Comparison of ENCODE assay signal across 19 cellular contexts in genomic region chr7:36642414-36642813, GRCh38.
A peak's percentile ranks its signal among the peaks of the same experiment; 100 is the strongest.
DNase-seq lines count a peak whose midpoint lies in the region; ATAC-seq and TF ChIP-seq lines count a peak whose summit lies in the region.
"Had no signal": no experiment of that assay in that cellular context is flagged by ENCODE, and none has a peak within 500 bp of the region (broad histone marks: within the 10 kb centered on the region; RNA-seq: fewer than 3 reads in every experiment).

No MANE protein-coding gene starts in this region.

- H3K27ac ChIP-seq in BLaER1 treated with 17β-estradiol and CSF1 and Interleukin-3, amounts not matched to agents 10 nM and 100 nM, result no peak overlapping the region
- no peak overlapping the region for H3K27ac ChIP-seq in CD8-positive, alpha-beta memory T cell (ENCODE audit: low read depth, low read length)
- H3K27ac ChIP-seq: A549, GM23248, SJSA1 had no signal

- no peak for DNase-seq in CD8-positive, alpha-beta memory T cell
- no peak for DNase-seq in effector memory CD8-positive, alpha-beta T cell
- DNase-seq in osteocyte (ENCODE audit: extremely low spot score, unreplicated experiment), result peak; percentile 32
- DNase-seq in SKM-1 (lab: John Stamatoyannopoulos, UW; ENCODE audit: unreplicated experiment), result no peak
- DNase-seq in NCI-H2171 treated with DMSO at 0.1 percent for 48 hours (lab: John Stamatoyannopoulos, UW), result no peak
- DNase-seq: GM23248, MG63, NCI-H1048, NCI-H1417 treated with DMSO at 0.1 percent for 48 hours, NCI-H187, NCI-H446 treated with DMSO at 0.1 percent for 48 hours, NCI-H526 treated with DMSO at 0.1 percent for 48 hours, OCI-M1 had no signal

- no peaks in the 10 kb centered on the region for H3K9me3 ChIP-seq in BLaER1 treated with 17β-estradiol and CSF1 and Interleukin-3, amounts not matched to agents 10 nM and 100 nM (replicated peaks in 1 of 11)
- no peaks in the 10 kb centered on the region for H3K9me3 ChIP-seq in CD8-positive, alpha-beta memory T cell (ENCODE audit: low read length)
- H3K9me3 ChIP-seq: A549, HAP-1, MG63, SJSA1 had no signal

- peak overlapping the region in 8 of 11 experiments; percentile 10 to 47 (median 30); a peak in 12 of 22 replicates for H3K4me2 ChIP-seq in BLaER1 treated with 17β-estradiol and CSF1 and Interleukin-3, amounts not matched to agents 10 nM and 100 nM
- H3K4me2 ChIP-seq: A549 had no signal

- no peaks in the 10 kb centered on the region for H3K27me3 ChIP-seq in BLaER1 treated with 17β-estradiol and CSF1 and Interleukin-3, amounts not matched to agents 10 nM and 100 nM
- H3K27me3 ChIP-seq in CD8-positive, alpha-beta memory T cell (ENCODE audit: insufficient read depth, low read length, poor library complexity, severe bottlenecking), result no peaks in the 10 kb centered on the region
- H3K27me3 ChIP-seq: MG63, SJSA1 had no signal

- peaks cover 14 to 62% (median 41%) of the 10 kb centered on the region in 10 experiments for H3K4me1 ChIP-seq in BLaER1 treated with 17β-estradiol and CSF1 and Interleukin-3, amounts not matched to agents 10 nM and 100 nM
- H3K4me1 ChIP-seq in CD8-positive, alpha-beta memory T cell (ENCODE audit: insufficient read depth, low read length), result peaks cover 54% of the 10 kb centered on the region
- H3K4me1 ChIP-seq: A549 had no signal

- H3K36me3 ChIP-seq in BLaER1 treated with 17β-estradiol and CSF1 and Interleukin-3, amounts not matched to agents 10 nM and 100 nM, result peaks cover 0 to 35% (median 0%) of the 10 kb centered on the region in 11 experiments; a peak in 4 of 22 replicates
- H3K36me3 ChIP-seq in CD8-positive, alpha-beta memory T cell (ENCODE audit: insufficient read depth, low read length), result no peaks in the 10 kb centered on the region
- H3K36me3 ChIP-seq: HAP-1, MG63, SJSA1 had no signal

- ATAC-seq in effector memory CD8-positive, alpha-beta T cell (replicated peaks), result no peak
- no peak for ATAC-seq in HG02588 (IDR thresholded peaks at IDR 0.05; ENCODE audit: unreplicated experiment)
- ATAC-seq: A549 had no signal

- H4K20me1 ChIP-seq in BLaER1 treated with 17β-estradiol and CSF1 and Interleukin-3, amounts not matched to agents 10 nM and 100 nM, result peaks cover 0 to 92% (median 0%) of the 10 kb centered on the region in 11 experiments; a peak in 2 of 22 replicates

- H3K9me3 Mint-ChIP-seq in CD8-positive, alpha-beta memory T cell, result no peaks in the 10 kb centered on the region
- no peaks in the 10 kb centered on the region for H3K9me3 Mint-ChIP-seq in effector memory CD8-positive, alpha-beta T cell
- H3K9me3 Mint-ChIP-seq in osteocyte (ENCODE audit: unreplicated experiment), result no peaks in the 10 kb centered on the region

- TF ChIP-seq CTCF in osteocyte (IDR thresholded peaks at IDR 0.05), result no peak

- no peaks in the 10 kb centered on the region for H3K27me3 Mint-ChIP-seq in CD8-positive, alpha-beta memory T cell
- no peaks in the 10 kb centered on the region for H3K27me3 Mint-ChIP-seq in effector memory CD8-positive, alpha-beta T cell
- H3K27me3 Mint-ChIP-seq in osteocyte (ENCODE audit: unreplicated experiment), result peaks cover 2% of the 10 kb centered on the region

- H3K27ac Mint-ChIP-seq in CD8-positive, alpha-beta memory T cell, result peak overlapping the region; percentile 17 to 93 (median 58)
- peak overlapping the region; percentile 91 to 94 for H3K27ac Mint-ChIP-seq in effector memory CD8-positive, alpha-beta T cell
- no peak overlapping the region for H3K27ac Mint-ChIP-seq in osteocyte (ENCODE audit: unreplicated experiment)
- H3K27ac Mint-ChIP-seq: B cell had no signal

- peaks cover 5 to 17% (median 14%) of the 10 kb centered on the region in 3 donors for H3K36me3 Mint-ChIP-seq in CD8-positive, alpha-beta memory T cell
- H3K36me3 Mint-ChIP-seq in effector memory CD8-positive, alpha-beta T cell (ENCODE audit: insufficient read depth), result peaks cover 8% of the 10 kb centered on the region
- no peaks in the 10 kb centered on the region for H3K36me3 Mint-ChIP-seq in osteocyte (ENCODE audit: unreplicated experiment)

- POLR2A ChIA-PET in CD8-positive, alpha-beta memory T cell (lab: Charles Lee), result no interaction called here

- no peak overlapping the region for H3K4me3 ChIP-seq in BLaER1 treated with 17β-estradiol and CSF1 and Interleukin-3, amounts not matched to agents 10 nM and 100 nM
- no peak overlapping the region for H3K4me3 ChIP-seq in CD8-positive, alpha-beta memory T cell (ENCODE audit: low read length)
- H3K4me3 ChIP-seq: A549, GM23248, HAP-1, MG63, SJSA1 had no signal

- H3K4me3 Mint-ChIP-seq in CD8-positive, alpha-beta memory T cell, result no peak overlapping the region
- H3K4me3 Mint-ChIP-seq in effector memory CD8-positive, alpha-beta T cell, result no peak overlapping the region
- H3K4me3 Mint-ChIP-seq in osteocyte (ENCODE audit: unreplicated experiment), result no peak overlapping the region
- H3K4me3 Mint-ChIP-seq: B cell had no signal

- CTCF ChIA-PET in CD8-positive, alpha-beta memory T cell (lab: Charles Lee), result interaction anchor here (1.0 to 1.7 kb wide), 2 partner anchors 29 to 155 kb away, joined by 3 to 5 read pairs; no protein-coding TSS in a partner anchor

- peaks cover 74 to 96% (median 94%) of the 10 kb centered on the region in 3 donors for H3K4me1 Mint-ChIP-seq in CD8-positive, alpha-beta memory T cell
- H3K4me1 Mint-ChIP-seq in effector memory CD8-positive, alpha-beta T cell (ENCODE audit: low read depth in 2 of 2), result peaks cover 48 to 96% of the 10 kb centered on the region in 2 donors
- peaks cover 8% of the 10 kb centered on the region for H3K4me1 Mint-ChIP-seq in osteocyte (ENCODE audit: unreplicated experiment)

- no peak overlapping the region for H3K9ac ChIP-seq in BLaER1 treated with 17β-estradiol and CSF1 and Interleukin-3, amounts not matched to agents 10 nM and 100 nM
- H3K9ac ChIP-seq: GM23248 had no signal
